In the genomic region with DNA sequence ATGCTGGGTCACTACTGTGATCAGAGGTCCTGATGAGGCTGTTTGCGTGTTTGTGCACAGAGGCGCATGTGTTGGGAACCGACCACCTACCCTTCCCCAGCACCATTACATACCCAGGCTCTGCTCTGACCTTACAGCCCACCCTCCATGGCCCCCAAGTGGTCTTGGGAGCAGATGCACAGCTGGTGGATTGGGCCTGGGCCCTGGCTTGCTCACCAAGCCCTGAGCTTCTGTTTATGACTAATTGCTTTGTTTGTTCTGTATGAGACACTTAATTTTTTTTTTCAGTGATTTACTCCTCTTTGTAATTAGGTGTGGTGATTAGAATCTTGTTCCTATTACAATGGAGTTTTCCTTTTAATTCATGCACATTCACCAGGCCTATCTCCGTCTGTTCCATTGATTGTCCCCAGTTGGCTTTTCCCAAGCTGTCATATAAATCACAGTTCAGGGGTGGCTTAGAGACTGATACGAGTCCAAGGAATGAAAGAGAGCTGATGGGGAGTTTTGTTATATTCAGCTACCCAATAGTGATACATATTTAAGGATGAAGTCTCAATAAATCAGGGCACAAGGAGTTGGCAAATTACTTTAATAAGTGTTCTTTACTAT, we compare ENCODE assay signal across 28 cellular contexts.
DNase-seq lines count a peak whose midpoint lies in the region; ATAC-seq and TF ChIP-seq lines count a peak whose summit lies in the region.
"Had no signal": no experiment of that assay in that cellular context is flagged by ENCODE, and none has a peak within 500 bp of the region (broad histone marks: within the 10 kb centered on the region; RNA-seq: fewer than 3 reads in every experiment).

No MANE protein-coding gene starts in this region.

- no peaks in the 10 kb centered on the region for H3K9me2 ChIP-seq in SK-N-SH
- H3K9me2 ChIP-seq in hepatocyte (replicated peaks; ENCODE audit: insufficient read depth) = no peaks in the 10 kb centered on the region

- H3K79me2 ChIP-seq in SK-N-SH (ENCODE audit: insufficient read depth) (no peaks in the 10 kb centered on the region), hepatocyte (peaks cover 49% of the 10 kb centered on the region)

- no peak for TF ChIP-seq CTCF in SK-N-SH (IDR thresholded peaks at IDR 0.05)
- TF ChIP-seq CTCF in epithelial cell of esophagus (IDR thresholded peaks at IDR 0.05; ENCODE audit: insufficient read depth, low read depth, low read length, missing control alignments) = no peak
- TF ChIP-seq CTCF in WTC11 (IDR thresholded peaks at IDR 0.05) = no peak
- TF ChIP-seq CTCF in hepatocyte (IDR thresholded peaks at IDR 0.05; ENCODE audit: poor library complexity) = no peak

- peak in 1 of 2 experiments; percentile 55; a peak in 1 of 4 replicates for TF ChIP-seq EP300 in SK-N-SH (IDR thresholded peaks at IDR 0.05; ENCODE audit: borderline replicate concordance in 1 of 2, low read depth in 1 of 2, low read length in 1 of 2)

- H3K9me3 ChIP-seq in SK-N-SH = no peaks in the 10 kb centered on the region
- no peaks in the 10 kb centered on the region for H3K9me3 ChIP-seq in hepatocyte (ENCODE audit: low read depth)
- H3K9me3 ChIP-seq: breast epithelium, ovary, suprapubic skin had no signal

- H3K27me3 ChIP-seq in SK-N-SH (ENCODE audit: insufficient read depth) = no peaks in the 10 kb centered on the region
- H3K27me3 ChIP-seq in hepatocyte = no peaks in the 10 kb centered on the region
- H3K27me3 ChIP-seq: breast epithelium, ovary, suprapubic skin had no signal

- H3K27ac ChIP-seq in SK-N-SH (ENCODE audit: low read depth in 2 of 2, low read length in 1 of 2) = peak overlapping the region in 1 of 2 experiments; percentile 79; a peak in 2 of 4 replicates
- H3K27ac ChIP-seq in hepatocyte = no peak overlapping the region
- H3K27ac ChIP-seq: breast epithelium, ovary, skin epidermis, suprapubic skin had no signal

- no peaks in the 10 kb centered on the region for H3K36me3 Mint-ChIP-seq in activated CD8-positive, alpha-beta T cell treated with anti-CD3 and anti-CD28 coated beads, Interleukin-2, amount 10 ng/mL, durations not matched to agents 7 days and 5 days (ENCODE audit: low read depth)
- H3K36me3 Mint-ChIP-seq in WTC11 = no peaks in the 10 kb centered on the region
- H3K36me3 Mint-ChIP-seq: activated naive CD4-positive, alpha-beta T cell treated with anti-CD3 and anti-CD28 coated beads, Interleukin-2, amount 50 U/mL, for 72 hours had no signal

- H3K4me3 ChIP-seq in SK-N-SH (ENCODE audit: low read depth in 2 of 2, low read length in 1 of 2) (no peak overlapping the region), epithelial cell of esophagus (ENCODE audit: low read length) (no peak overlapping the region), hepatocyte (no peak overlapping the region)
- H3K4me3 ChIP-seq: breast epithelium, ovary, skin epidermis, suprapubic skin had no signal

- POLR2A ChIA-PET in SK-N-SH (lab: Yijun Ruan, JAX) (interaction anchor here (1.0 to 1.6 kb wide), 3 partner anchors 17 to 81 kb away, joined by 3 to 5 read pairs (median 3); no protein-coding TSS in a partner anchor), WTC11 (lab: Charles Lee) (no interaction called here)
- POLR2A ChIA-PET in activated CD8-positive, alpha-beta T cell treated with anti-CD3 and anti-CD28 coated beads, Interleukin-2, amount 10 ng/mL, durations not matched to agents 7 days and 5 days (lab: Charles Lee) = interaction anchor here (0.6 kb wide), 1 partner anchor 23 kb away, joined by 4 read pairs; no protein-coding TSS in a partner anchor

- H2AFZ ChIP-seq in SK-N-SH (ENCODE audit: low read depth) = no peak overlapping the region
- no peak overlapping the region for H2AFZ ChIP-seq in hepatocyte

- ATAC-seq in SK-N-SH treated with all-trans-retinoic acid at 6 μM for 48 hours (no peak), GM19351 (IDR thresholded peaks at IDR 0.05; ENCODE audit: unreplicated experiment) (no peak), WTC11 (no peak)
- ATAC-seq in activated CD8-positive, alpha-beta T cell treated with anti-CD3 and anti-CD28 coated beads, Interleukin-2, amount 10 ng/mL, durations not matched to agents 7 days and 5 days = no peak
- ATAC-seq: activated naive CD4-positive, alpha-beta T cell treated with anti-CD3 and anti-CD28 coated beads, Interleukin-2, amount 50 U/mL, for 72 hours; left colon; Panc1 had no signal

- H3K4me1 ChIP-seq in SK-N-SH (ENCODE audit: control insufficient read depth in 1 of 2, insufficient read depth in 2 of 2, low read depth in 1 of 2, low read length in 1 of 2) = peaks cover 20 to 70% of the 10 kb centered on the region in 2 experiments
- peaks cover 21% of the 10 kb centered on the region for H3K4me1 ChIP-seq in hepatocyte (ENCODE audit: insufficient read depth)
- H3K4me1 ChIP-seq: breast epithelium had no signal

- peaks cover 10% of the 10 kb centered on the region for H3K4me1 Mint-ChIP-seq in activated CD8-positive, alpha-beta T cell treated with anti-CD3 and anti-CD28 coated beads, Interleukin-2, amount 10 ng/mL, durations not matched to agents 7 days and 5 days (ENCODE audit: low read depth)
- peaks cover 9% of the 10 kb centered on the region for H3K4me1 Mint-ChIP-seq in WTC11

- peak; percentile 53 for DNase-seq in SK-N-SH
- peak; percentile 78 for DNase-seq in NCI-H82 treated with DMSO at 0.1 percent for 48 hours (lab: John Stamatoyannopoulos, UW; ENCODE audit: unreplicated experiment)
- DNase-seq in epithelial cell of esophagus (ENCODE audit: low read depth) = peak; percentile 55
- DNase-seq in activated CD8-positive, alpha-beta T cell treated with anti-CD3 and anti-CD28 coated beads, Interleukin-2, amount 10 ng/mL, durations not matched to agents 7 days and 5 days = no peak
- DNase-seq in WTC11 (ENCODE audit: low spot score) = no peak
- no peak for DNase-seq in hepatocyte (ENCODE audit: low spot score)
- DNase-seq: activated CD4-positive, alpha-beta T cell treated with anti-CD3 and anti-CD28 coated beads for 4 hours; activated CD8-positive, alpha-beta memory T cell treated with anti-CD3 and anti-CD28 coated beads for 24 hours; activated effector memory CD4-positive, alpha-beta T cell treated with Interleukin-2 at 50 U/mL for 16 hours; CD4-positive, CD25-positive, alpha-beta regulatory T cell; EL; immature natural killer cell; KBM-7; left colon; mammary epithelial cell; NCI-H187; nephron progenitor cell; ovary; SHP77 treated with DMSO at 0.1 percent for 48 hours; stimulated activated naive CD4-positive, alpha-beta T cell had no signal

- H3F3A ChIP-seq in SK-N-SH (replicated peaks; ENCODE audit: insufficient read depth) = no peaks in the 10 kb centered on the region

- H4K20me1 ChIP-seq in SK-N-SH (ENCODE audit: insufficient read depth) = no peaks in the 10 kb centered on the region
- no peaks in the 10 kb centered on the region for H4K20me1 ChIP-seq in hepatocyte (ENCODE audit: insufficient read depth, poor library complexity, severe bottlenecking)

- CTCF ChIA-PET in SK-N-SH (lab: Yijun Ruan, JAX) (interaction anchor here (0.6 to 1.6 kb wide), 12 partner anchors 11 to 382 kb away, joined by 3 to 6 read pairs (median 3); no protein-coding TSS in a partner anchor), WTC11 (lab: Charles Lee) (interaction anchor here (2.2 kb wide), 1 partner anchor 169 kb away, joined by 5 read pairs; no protein-coding TSS in a partner anchor)
- CTCF ChIA-PET in activated CD8-positive, alpha-beta T cell treated with anti-CD3 and anti-CD28 coated beads, Interleukin-2, amount 10 ng/mL, durations not matched to agents 7 days and 5 days (lab: Charles Lee) = interaction anchor here (1.0 to 1.2 kb wide), 2 partner anchors 13 to 260 kb away, joined by 3 read pairs; no protein-coding TSS in a partner anchor

- H3K9ac ChIP-seq in SK-N-SH = no peak overlapping the region

- no peak overlapping the region for H3K4me3 Mint-ChIP-seq in activated CD8-positive, alpha-beta T cell treated with anti-CD3 and anti-CD28 coated beads, Interleukin-2, amount 10 ng/mL, durations not matched to agents 7 days and 5 days
- no peak overlapping the region for H3K4me3 Mint-ChIP-seq in WTC11
- H3K4me3 Mint-ChIP-seq: CD4-positive, CD25-positive, alpha-beta regulatory T cell; immature natural killer cell; T-helper 2 cell treated with Interferon-gamma antibody and Interleukin-4, amounts not matched to agents 5 μg/mL and 100 μg/mL, for 36 hours had no signal

- H3K9me3 Mint-ChIP-seq in activated CD8-positive, alpha-beta T cell treated with anti-CD3 and anti-CD28 coated beads, Interleukin-2, amount 10 ng/mL, durations not matched to agents 7 days and 5 days (ENCODE audit: insufficient read depth) = no peaks in the 10 kb centered on the region
- H3K9me3 Mint-ChIP-seq in WTC11 = no peaks in the 10 kb centered on the region
- H3K9me3 Mint-ChIP-seq: activated naive CD4-positive, alpha-beta T cell treated with anti-CD3 and anti-CD28 coated beads, Interleukin-2, amount 50 U/mL, for 72 hours; immature natural killer cell; nephron progenitor cell; T-helper 2 cell treated with Interferon-gamma antibody and Interleukin-4, amounts not matched to agents 5 μg/mL and 100 μg/mL, for 36 hours had no signal

- no peaks in the 10 kb centered on the region for H3K27me3 Mint-ChIP-seq in activated CD8-positive, alpha-beta T cell treated with anti-CD3 and anti-CD28 coated beads, Interleukin-2, amount 10 ng/mL, durations not matched to agents 7 days and 5 days (ENCODE audit: low read depth)
- H3K27me3 Mint-ChIP-seq in WTC11 (ENCODE audit: low read depth) = no peaks in the 10 kb centered on the region
- H3K27me3 Mint-ChIP-seq: CD4-positive, CD25-positive, alpha-beta regulatory T cell had no signal

- WGBS in SK-N-SH (ENCODE audit: low lambda C conversion rate) = 91% methylated on average over 5 of the region's 5 CpGs
- 91% methylated on average over 5 of the region's 5 CpGs for WGBS in hepatocyte (ENCODE audit: low lambda C conversion rate, missing lambda C conversion rate)

- H3K4me2 ChIP-seq in SK-N-SH (no peak overlapping the region), hepatocyte (no peak overlapping the region)

- no peak overlapping the region for H3K27ac Mint-ChIP-seq in activated CD8-positive, alpha-beta T cell treated with anti-CD3 and anti-CD28 coated beads, Interleukin-2, amount 10 ng/mL, durations not matched to agents 7 days and 5 days
- no peak overlapping the region for H3K27ac Mint-ChIP-seq in WTC11
- H3K27ac Mint-ChIP-seq: activated naive CD4-positive, alpha-beta T cell treated with anti-CD3 and anti-CD28 coated beads, Interleukin-2, amount 50 U/mL, for 72 hours; immature natural killer cell; T-helper 2 cell treated with Interferon-gamma antibody and Interleukin-4, amounts not matched to agents 5 μg/mL and 100 μg/mL, for 36 hours had no signal

- peak; percentile 29 for TF ChIP-seq RAD21 in SK-N-SH (IDR thresholded peaks at IDR 0.05; ENCODE audit: low read length)

- H3K36me3 ChIP-seq in SK-N-SH (replicated peaks in 1 of 2; ENCODE audit: control insufficient read depth in 1 of 2, insufficient read depth in 2 of 2, low read length in 1 of 2) (no peaks in the 10 kb centered on the region), hepatocyte (replicated peaks; ENCODE audit: insufficient read depth, low read depth) (no peaks in the 10 kb centered on the region)
- H3K36me3 ChIP-seq: breast epithelium, ovary, suprapubic skin had no signal

TF ChIP-seq in SK-N-SH, 30 proteins besides CTCF, POLR2A, EP300 and RAD21 (continues in another document):
- TF ChIP-seq TAF1 (IDR thresholded peaks at IDR 0.05; ENCODE audit: borderline replicate concordance, low read depth, low read length) = no peak

TF ChIP-seq in SK-N-SH treated with all-trans-retinoic acid at 6 μM for 48 hours, 23 proteins besides CTCF, POLR2A, EP300 and RAD21 (continues in another document):
- TF ChIP-seq ESRRG (CRISPR knock-in tag; IDR thresholded peaks at IDR 0.05) = no peak

Comparison
In these comparisons a context has a peak if more than half of its experiments do, and no peak if none do; other contexts are left out.
1. DNase-seq: peak in SK-N-SH (single experiment), NCI-H82 treated with DMSO at 0.1 percent for 48 hours (single experiment) and epithelial cell of esophagus (single experiment); none in activated CD8-positive, alpha-beta T cell treated with anti-CD3 and anti-CD28 coated beads, Interleukin-2, amount 10 ng/mL, durations not matched to agents 7 days and 5 days (single experiment), WTC11 (single experiment) and hepatocyte (single experiment).
2. Of the 6 proteins assayed by ChIP-seq in both WTC11 and SK-N-SH: peak only in WTC11: none; only in SK-N-SH: FOXJ3; in both: none; in neither: 5.